In genomic region chr10:11869211-11869610, GRCh38 we compare ENCODE assay signal across 18 cellular contexts. TPM values are rescaled to one million over a fixed set of nuclear protein-coding genes. Genes with fewer than 3 reads are reported as not detected.
DNase-seq lines count a peak whose midpoint lies in the region; ATAC-seq, FAIRE-seq and TF ChIP-seq lines count a peak whose summit lies in the region.
"Had no signal": no experiment of that assay in that cellular context is flagged by ENCODE, and none has a peak within 500 bp of the region (broad histone marks: within the 10 kb centered on the region; RNA-seq: fewer than 3 reads in every experiment).

No MANE protein-coding gene starts in this region.

- no peak for TF ChIP-seq RAD21 in K562 (CRISPR knock-in tag; conservative IDR thresholded peaks at IDR 0.05 in 1 of 2, IDR thresholded peaks at IDR 0.05 in 1 of 2)

- no peak for TF ChIP-seq EP300 in K562 (IDR thresholded peaks at IDR 0.05; ENCODE audit: low read length)

- no peak for FAIRE-seq in K562 (lab: Jason Lieb, UNC)
- FAIRE-seq: RCC 7860 had no signal

- no peaks in the 10 kb centered on the region for H4K20me1 ChIP-seq in K562 (replicated peaks; ENCODE audit: control insufficient read depth, insufficient read depth, low read length)

- H3K27ac ChIP-seq in HEK293 (ENCODE audit: extremely low read depth, low read depth, low read length) (no peak overlapping the region), K562 (ENCODE audit: extremely low read depth, low read depth, low read length) (no peak overlapping the region; the same call in 2 of the 3 replicates), testis (no peak overlapping the region), upper lobe of right lung (no peak overlapping the region)
- H3K27ac ChIP-seq: C4-2B, SK-N-MC had no signal

- no peak overlapping the region; a peak in 1 of 4 replicates for H3K9ac ChIP-seq in K562 (ENCODE audit: insufficient read depth in 1 of 2, low read depth in 2 of 2, low read length in 2 of 2)

- H3K4me1 ChIP-seq in HEK293 (ENCODE audit: control insufficient read depth, insufficient read depth, low read length) (no peaks in the 10 kb centered on the region), K562 (replicated peaks in 1 of 2; ENCODE audit: control insufficient read depth in 2 of 2, insufficient read depth in 2 of 2, low read length in 2 of 2) (peaks cover 17 to 24% of the 10 kb centered on the region in 2 experiments), testis (no peaks in the 10 kb centered on the region), upper lobe of right lung (peaks cover 10% of the 10 kb centered on the region)

- peak; percentile 44; the same call in 2 of the 3 replicates for ATAC-seq in K562
- no peak for ATAC-seq in HG03432 (IDR thresholded peaks at IDR 0.05; ENCODE audit: unreplicated experiment)
- ATAC-seq in upper lobe of right lung = no peak

- H3K36me3 ChIP-seq in HEK293 (ENCODE audit: control insufficient read depth in 2 of 2, insufficient read depth in 1 of 2, low read length in 2 of 2) (peaks cover 3 to 17% of the 10 kb centered on the region in 2 experiments), K562 (ENCODE audit: control insufficient read depth, insufficient read depth, low read length) (peaks cover 62% of the 10 kb centered on the region), testis (ENCODE audit: low read depth, missing control alignments) (no peaks in the 10 kb centered on the region), upper lobe of right lung (peaks cover 13% of the 10 kb centered on the region)

- 67% methylated on average over 10 of the region's 12 CpGs for WGBS in K562 (ENCODE audit: insufficient coverage, low coverage, missing lambda C conversion rate)
- WGBS in testis, 2 donors = 53 to 78% methylated on average over 5 to 12 of the region's 12 CpGs

- TF ChIP-seq CTCF in HEK293 (tag by site-specific recombination; IDR thresholded peaks at IDR 0.05) = no peak
- TF ChIP-seq CTCF in K562 (IDR thresholded peaks at IDR 0.05 in 2 of 3, conservative IDR thresholded peaks at IDR 0.05 in 1 of 3; ENCODE audit: insufficient read depth in 2 of 3, low read depth in 1 of 3, low read length in 3 of 3) = no peak
- no peak for TF ChIP-seq CTCF in testis (IDR thresholded peaks at IDR 0.05)
- TF ChIP-seq CTCF in upper lobe of right lung (IDR thresholded peaks at IDR 0.05) = no peak

- H3K4me2 ChIP-seq in K562 (ENCODE audit: insufficient read depth, low read length) = no peak overlapping the region; the same call in 1 of the 2 replicates

- CTCF ChIA-PET in HEK293 (lab: Yijun Ruan, JAX) (no interaction called here), K562 (lab: Yijun Ruan, JAX; ENCODE audit: low intra/inter-chr PET ratio) (no interaction called here)

- H3K9me1 ChIP-seq in K562 (ENCODE audit: control insufficient read depth, insufficient read depth, low read length) = no peaks in the 10 kb centered on the region

- no peak overlapping the region for H3K4me3 ChIP-seq in HEK293 (ENCODE audit: low read depth, low read length)
- no peak overlapping the region for H3K4me3 ChIP-seq in K562
- H3K4me3 ChIP-seq in testis = peak overlapping the region; percentile 32 to 44
- no peak overlapping the region for H3K4me3 ChIP-seq in upper lobe of right lung
- H3K4me3 ChIP-seq: SK-N-MC had no signal

- H3K27me3 ChIP-seq in K562 (ENCODE audit: control insufficient read depth in 2 of 2, insufficient read depth in 2 of 2, low read length in 2 of 2) = no peaks in the 10 kb centered on the region
- no peaks in the 10 kb centered on the region for H3K27me3 ChIP-seq in testis
- H3K27me3 ChIP-seq in upper lobe of right lung = no peaks in the 10 kb centered on the region

- TF ChIP-seq POLR2A in K562 (conservative IDR thresholded peaks at IDR 0.05) (no peak), testis (IDR thresholded peaks at IDR 0.05) (no peak)

- H2AFZ ChIP-seq in K562 (ENCODE audit: low read depth, low read length) = no peak overlapping the region

- BruUV-seq in K562 (replicated peaks; lab: Mats Ljungman, UMichigan) = no TSS peak

- intact Hi-C loops in K562 (cut with micrococcal nuclease) (no loop called here), testis (cut with DNase I; ENCODE audit: low total_unique reads) (no loop called here), upper lobe of right lung (cut with DNase I) (no loop called here)

- in situ Hi-C loops in K562 (cut with MboI) = no loop called here

- POLR2A ChIA-PET in HEK293 (lab: Yijun Ruan, JAX) (no interaction called here), K562 (lab: Yijun Ruan, JAX) (no interaction called here)

- DNase-seq in K562 (ENCODE audit: extremely low read depth in 1 of 4, low spot score in 3 of 4) = no peak
- peak; percentile 46 for DNase-seq in left kidney (ENCODE audit: low read depth, low spot score)
- DNase-seq in testis = peak; percentile 26
- DNase-seq in HPDE6-E6E7 (ENCODE audit: extremely low spot score) = no peak
- DNase-seq in upper lobe of right lung = no peak
- DNase-seq in Ammon's horn (ENCODE audit: low spot score) = no peak
- DNase-seq: ACHN, DMS79, HCEC 1CT, NCI-H1092 treated with DMSO at 0.1 percent for 48 hours, NCI-H2081, SHP77 had no signal

- H3K9me3 ChIP-seq in HEK293 (ENCODE audit: control insufficient read depth, insufficient read depth, low read depth, low read length) (no peaks in the 10 kb centered on the region), K562 (replicated peaks; ENCODE audit: control insufficient read depth, insufficient read depth, low read depth, low read length) (no peaks in the 10 kb centered on the region), testis (no peaks in the 10 kb centered on the region), upper lobe of right lung (no peaks in the 10 kb centered on the region)

- peaks cover 35% of the 10 kb centered on the region for H3K79me2 ChIP-seq in K562 (ENCODE audit: control insufficient read depth, insufficient read depth, low read length)

TF ChIP-seq in HEK293, 187 proteins besides CTCF, POLR2A, EP300 and RAD21 (continues in another document):
- TF ChIP-seq PRDM1 (tag by site-specific recombination; IDR thresholded peaks at IDR 0.05) = peak; percentile 21; the same call in 1 of the 2 replicates

TF ChIP-seq in K562, 482 proteins besides CTCF, POLR2A, EP300 and RAD21 (continues in another document):
- TF ChIP-seq FOSL1 (tag; conservative IDR thresholded peaks at IDR 0.05) = peak; percentile 30; the same call in 1 of the 2 replicates
- TF ChIP-seq ATF1 (CRISPR knock-in tag; IDR thresholded peaks at IDR 0.05) = no peak
- no peak for TF ChIP-seq ATF1 (tag; IDR thresholded peaks at IDR 0.05)
- no peak for TF ChIP-seq MCM2 (IDR thresholded peaks at IDR 0.05; ENCODE audit: low read depth)
- no peak for TF ChIP-seq ZEB2 (IDR thresholded peaks at IDR 0.05)
- 0 out of 2 replicates have a peak, but pooled peaks have one; percentile 25 for TF ChIP-seq DPF2 (IDR thresholded peaks at IDR 0.05)
- no peak for TF ChIP-seq HBP1 (CRISPR knock-in tag; IDR thresholded peaks at IDR 0.05)
- no peak for TF ChIP-seq TAF9B (IDR thresholded peaks at IDR 0.05; ENCODE audit: partially characterized antibody)
- no peak for TF ChIP-seq PREB (CRISPR knock-in tag; IDR thresholded peaks at IDR 0.05)
- no peak for TF ChIP-seq ZC3H11A (IDR thresholded peaks at IDR 0.05; ENCODE audit: low read depth, low read length)

RNA-seq across cellular contexts. Expression of gene PROSER2, which starts 46.1 kb away (rescaled TPM):
- total RNA-seq in K562 (2011; cell fraction: chromatin; rRNA removed; ENCODE audit: low replicate concordance) = 2.9 and 5.1 TPM in 2 replicates
- total RNA-seq in K562 (2011; cell fraction: nucleolus; rRNA removed) = 4.3 and 5.7 TPM in 2 replicates
- total RNA-seq in K562 (2011; cell fraction: nucleoplasm; rRNA removed) = 3.2 and 4.5 TPM in 2 replicates
- total RNA-seq in K562 (2014; rRNA removed) = 14.8 and 18.2 TPM in 2 replicates
- total RNA-seq in K562 (2014; rRNA removed; fragmentation: Illumina TruSeq; extraction: Trizol) = 2.2 and 2.3 TPM in 2 replicates
- total RNA-seq in K562 (2015; rRNA removed; fragmentation: Illumina TruSeq; extraction: Trizol) = 1.4 and 1.7 TPM in 2 replicates
- 14.3 and 14.5 TPM in 2 replicates for total RNA-seq in K562 (2021)
- polyA plus RNA-seq in K562 (2011; rRNA removed) = 3.7 and 6.7 TPM in 2 replicates
- 2.2 and 8.3 TPM in 2 replicates for polyA plus RNA-seq in K562 (2011; cell fraction: cytosol; rRNA removed)
- 4.4 and 6.0 TPM in 2 replicates for polyA plus RNA-seq in K562 (2011; cell fraction: nucleus; rRNA removed)
- polyA plus RNA-seq in K562 (2012) = 3.5 and 5.6 TPM in 2 replicates
- polyA plus RNA-seq in K562 (2014; fragmentation: Illumina TruSeq; extraction: Trizol) = 2.9 and 4.9 TPM in 2 replicates
- polyA plus RNA-seq in K562 (2014; fragmentation: Nextera tagmentation; extraction: Ambion mirVana) = 1 to 10 TPM in 1 of 2 experiments, under 1 TPM in 1; 0.62 to 1.3 TPM
- 5.1 and 8.1 TPM in 2 replicates for polyA plus RNA-seq in K562 (2014; rRNA removed)
- 3.2 TPM in 2 replicates for polyA minus RNA-seq in K562 (2011; rRNA and poly(A)+ RNA removed)
- polyA minus RNA-seq in K562 (2011; cell fraction: cytosol; rRNA and poly(A)+ RNA removed) = 2.2 and 4.3 TPM in 2 replicates
- polyA minus RNA-seq in K562 (2011; cell fraction: nucleus; rRNA and poly(A)+ RNA removed) = 3.2 and 4.1 TPM in 2 replicates
- total RNA-seq in testis = 10 to 100 TPM; 15.6 to 21.4 TPM
- polyA plus RNA-seq in testis (ENCODE audit: insufficient read depth, low read depth, low replicate concordance) = 7.8 TPM
- total RNA-seq in upper lobe of right lung = 33.3 TPM
- total RNA-seq: OCI-LY7 had no signal

Comparison
In these comparisons a context has a peak if more than half of its experiments do, and no peak if none do; other contexts are left out.
1. H3K4me3 ChIP-seq: peak in testis (2 of 2); none in HEK293 (single experiment), K562 (single experiment) and upper lobe of right lung (single experiment).
2. DNase-seq: peak in left kidney (single experiment) and testis (single experiment); none in K562 (0 of 4), HPDE6-E6E7 (single experiment), upper lobe of right lung (single experiment) and Ammon's horn (single experiment).